ENCODE assay signal across 5 cellular contexts in genomic region chr6:93889713-93890112, GRCh38.
"Had no signal": no experiment of that assay in that cellular context is flagged by ENCODE, and none has a peak within 500 bp of the region (broad histone marks: within the 10 kb centered on the region; RNA-seq: fewer than 3 reads in every experiment).

No MANE protein-coding gene starts in this region.

- ATAC-seq: K562 had no signal

- H2AFZ ChIP-seq: GM23248 had no signal

- H3K27ac ChIP-seq: GM23248 had no signal

- DNase-seq: GM23248, H7, IMR-90 had no signal

- H3K4me3 ChIP-seq: GM23248, K562 had no signal

- H3K9ac ChIP-seq: GM23248 had no signal

- FAIRE-seq: HTR-8/SVneo, K562 had no signal
